28 cellular contexts compared by ENCODE assay signal in the genomic region with DNA sequence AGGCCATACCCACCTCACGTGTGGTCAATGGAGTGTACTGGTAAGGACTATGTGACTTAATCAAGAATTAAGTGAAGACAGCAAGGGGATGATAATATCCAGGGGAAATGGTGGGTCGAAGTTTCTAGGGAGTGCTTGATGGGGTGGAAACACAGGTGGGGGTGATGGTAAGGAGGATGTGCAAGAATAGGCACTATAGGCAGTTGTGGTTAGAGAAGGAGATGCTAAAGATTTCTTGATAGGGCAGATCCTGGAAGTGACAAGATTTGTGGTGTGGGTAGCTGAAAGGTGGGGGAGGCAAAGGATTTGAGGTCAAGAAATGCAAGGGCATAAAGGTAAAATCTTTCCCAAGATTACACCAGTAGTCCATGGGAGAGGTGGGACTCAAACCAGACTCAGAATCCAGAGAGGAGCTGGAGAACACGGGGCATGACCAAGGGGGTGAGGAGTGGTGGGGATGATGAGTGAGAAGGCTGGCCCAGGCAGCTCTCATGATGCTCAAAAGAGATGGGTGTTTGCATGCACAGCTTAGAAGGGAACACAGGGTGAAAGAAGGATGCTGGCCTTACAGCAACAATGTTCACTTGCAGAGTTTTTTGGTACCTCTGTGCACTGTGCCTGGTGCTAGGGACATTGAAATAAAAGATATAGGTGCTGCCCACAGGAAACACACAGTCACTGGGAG.
A peak's percentile ranks its signal among the peaks of the same experiment; 100 is the strongest.
DNase-seq lines count a peak whose midpoint lies in the region; ATAC-seq and TF ChIP-seq lines count a peak whose summit lies in the region.
"Had no signal": no experiment of that assay in that cellular context is flagged by ENCODE, and none has a peak within 500 bp of the region (broad histone marks: within the 10 kb centered on the region; RNA-seq: fewer than 3 reads in every experiment).

No MANE protein-coding gene starts in this region.

- no peaks in the 10 kb centered on the region for H3K36me3 Mint-ChIP-seq in CD4-positive, alpha-beta memory T cell
- peaks cover 11% of the 10 kb centered on the region for H3K36me3 Mint-ChIP-seq in activated T-helper 1 cell treated with anti-CD3 and anti-CD28 coated beads, Interleukin-12 subunit alpha, Interleukin-12 subunit beta, Interleukin-2, Interleukin-4 antibody, amounts not matched to agents 30 ng/mL and 10 ng/mL and 1 ng/mL, durations not matched to agents 14 hours and 24 hours and 36 hours (ENCODE audit: low read depth)
- H3K36me3 Mint-ChIP-seq in natural killer cell treated with Interleukin-12 subunit alpha and Interleukin-12 subunit beta and Interleukin-15 and Interleukin-18, amount 100 ng/mL, for 72 hours = no peaks in the 10 kb centered on the region
- H3K36me3 Mint-ChIP-seq: activated naive CD8-positive, alpha-beta T cell; immature natural killer cell; type B pancreatic cell had no signal

- POLR2A ChIA-PET in CD4-positive, alpha-beta memory T cell (lab: Charles Lee; ENCODE audit: partially characterized antibody) = no interaction called here

- no peaks in the 10 kb centered on the region for H3K27me3 Mint-ChIP-seq in CD4-positive, alpha-beta memory T cell
- peaks cover 10% of the 10 kb centered on the region for H3K27me3 Mint-ChIP-seq in activated T-helper 1 cell treated with anti-CD3 and anti-CD28 coated beads, Interleukin-12 subunit alpha, Interleukin-12 subunit beta, Interleukin-2, Interleukin-4 antibody, amounts not matched to agents 30 ng/mL and 10 ng/mL and 1 ng/mL, durations not matched to agents 14 hours and 24 hours and 36 hours (ENCODE audit: insufficient read depth)
- H3K27me3 Mint-ChIP-seq in natural killer cell treated with Interleukin-12 subunit alpha and Interleukin-12 subunit beta and Interleukin-15 and Interleukin-18, amount 100 ng/mL, for 72 hours = no peaks in the 10 kb centered on the region
- H3K27me3 Mint-ChIP-seq: activated naive CD8-positive, alpha-beta T cell; type B pancreatic cell had no signal

- peak in 1 of 2 donors; percentile 33 for ATAC-seq in natural killer cell treated with Interleukin-12 subunit alpha and Interleukin-12 subunit beta and Interleukin-15 and Interleukin-18, amount 100 ng/mL, for 72 hours

- no peak overlapping the region for H3K4me3 ChIP-seq in BLaER1 treated with 17β-estradiol and CSF1 and Interleukin-3, amounts not matched to agents 10 nM and 100 nM
- no peak overlapping the region for H3K4me3 ChIP-seq in CD4-positive, alpha-beta memory T cell (ENCODE audit: low read length in 2 of 2)
- H3K4me3 ChIP-seq: PC-9, smooth muscle cell had no signal

- CTCF ChIA-PET in CD4-positive, alpha-beta memory T cell (lab: Charles Lee; ENCODE audit: partially characterized antibody) = no interaction called here

- peak overlapping the region; percentile 1 to 94 (median 45); a peak in 16 of 22 replicates for H3K4me2 ChIP-seq in BLaER1 treated with 17β-estradiol and CSF1 and Interleukin-3, amounts not matched to agents 10 nM and 100 nM
- H3K4me2 ChIP-seq: PC-9, smooth muscle cell had no signal

- no peaks in the 10 kb centered on the region for H4K20me1 ChIP-seq in BLaER1 treated with 17β-estradiol and CSF1 and Interleukin-3, amounts not matched to agents 10 nM and 100 nM

- H3K4me1 Mint-ChIP-seq in CD4-positive, alpha-beta memory T cell = peaks cover 20 to 29% (median 22%) of the 10 kb centered on the region in 4 donors
- H3K4me1 Mint-ChIP-seq in activated T-helper 1 cell treated with anti-CD3 and anti-CD28 coated beads, Interleukin-12 subunit alpha, Interleukin-12 subunit beta, Interleukin-2, Interleukin-4 antibody, amounts not matched to agents 30 ng/mL and 10 ng/mL and 1 ng/mL, durations not matched to agents 14 hours and 24 hours and 36 hours (ENCODE audit: low read depth) = peaks cover 62% of the 10 kb centered on the region
- peaks cover 25% of the 10 kb centered on the region in 2 donors for H3K4me1 Mint-ChIP-seq in natural killer cell treated with Interleukin-12 subunit alpha and Interleukin-12 subunit beta and Interleukin-15 and Interleukin-18, amount 100 ng/mL, for 72 hours (ENCODE audit: low read depth in 2 of 2)
- H3K4me1 Mint-ChIP-seq: nephron had no signal

- H3K9ac ChIP-seq in BLaER1 treated with 17β-estradiol and CSF1 and Interleukin-3, amounts not matched to agents 10 nM and 100 nM = peak overlapping the region in 4 of 11 experiments; percentile 54 to 87 (median 60); a peak in 4 of 22 replicates
- H3K9ac ChIP-seq: parathyroid adenoma had no signal

- H3K9me3 Mint-ChIP-seq in CD4-positive, alpha-beta memory T cell = no peaks in the 10 kb centered on the region
- peaks cover 4% of the 10 kb centered on the region for H3K9me3 Mint-ChIP-seq in activated T-helper 1 cell treated with anti-CD3 and anti-CD28 coated beads, Interleukin-12 subunit alpha, Interleukin-12 subunit beta, Interleukin-2, Interleukin-4 antibody, amounts not matched to agents 30 ng/mL and 10 ng/mL and 1 ng/mL, durations not matched to agents 14 hours and 24 hours and 36 hours
- H3K9me3 Mint-ChIP-seq in natural killer cell treated with Interleukin-12 subunit alpha and Interleukin-12 subunit beta and Interleukin-15 and Interleukin-18, amount 100 ng/mL, for 72 hours = peaks cover 5% of the 10 kb centered on the region
- H3K9me3 Mint-ChIP-seq: activated T-helper 2 cell treated with anti-CD3 and anti-CD28 coated beads, Interferon-gamma antibody, Interleukin-2, Interleukin-4, amounts not matched to agents 10 μg/mL and 5 μg/mL and 100 μg/mL, durations not matched to agents 14 hours and 24 hours and 36 hours; immature natural killer cell; nephron; type B pancreatic cell had no signal

- H3K27ac Mint-ChIP-seq in CD4-positive, alpha-beta memory T cell = no peak overlapping the region
- H3K27ac Mint-ChIP-seq in activated T-helper 1 cell treated with anti-CD3 and anti-CD28 coated beads, Interleukin-12 subunit alpha, Interleukin-12 subunit beta, Interleukin-2, Interleukin-4 antibody, amounts not matched to agents 30 ng/mL and 10 ng/mL and 1 ng/mL, durations not matched to agents 14 hours and 24 hours and 36 hours = peak overlapping the region; percentile 42
- peak overlapping the region; percentile 21 to 47 for H3K27ac Mint-ChIP-seq in natural killer cell treated with Interleukin-12 subunit alpha and Interleukin-12 subunit beta and Interleukin-15 and Interleukin-18, amount 100 ng/mL, for 72 hours
- H3K27ac Mint-ChIP-seq: activated naive CD8-positive, alpha-beta T cell; activated T-helper 2 cell treated with anti-CD3 and anti-CD28 coated beads, Interferon-gamma antibody, Interleukin-2, Interleukin-4, amounts not matched to agents 10 μg/mL and 5 μg/mL and 100 μg/mL, durations not matched to agents 14 hours and 24 hours and 36 hours; nephron; type B pancreatic cell had no signal

- no peaks in the 10 kb centered on the region for H3K27me3 ChIP-seq in BLaER1 treated with 17β-estradiol and CSF1 and Interleukin-3, amounts not matched to agents 10 nM and 100 nM
- no peaks in the 10 kb centered on the region for H3K27me3 ChIP-seq in CD4-positive, alpha-beta memory T cell (ENCODE audit: insufficient read depth, low read length)

- DNase-seq in CD4-positive, alpha-beta memory T cell = peak in 4 of 5 donors; percentile 16 to 35 (median 18)
- no peak for DNase-seq in activated T-helper 1 cell treated with anti-CD3 and anti-CD28 coated beads, Interleukin-12 subunit alpha, Interleukin-12 subunit beta, Interleukin-2, Interleukin-4 antibody, amounts not matched to agents 30 ng/mL and 10 ng/mL and 1 ng/mL, durations not matched to agents 14 hours and 24 hours and 36 hours (ENCODE audit: low spot score)
- no peak for DNase-seq in natural killer cell treated with Interleukin-12 subunit alpha and Interleukin-12 subunit beta and Interleukin-15 and Interleukin-18, amount 100 ng/mL, for 72 hours (ENCODE audit: low spot score)
- no peak for DNase-seq in GM20000 (ENCODE audit: low spot score)
- DNase-seq in NCI-H1694 treated with DMSO at 0.1 percent for 48 hours (lab: John Stamatoyannopoulos, UW) = no peak
- no peak for DNase-seq in stimulated activated CD4-positive, alpha-beta T cell treated with anti-CD3 and anti-CD28 coated beads, Interleukin-2, amount 100 ng/mL, for 48 hours
- DNase-seq: activated CD4-positive, alpha-beta T cell treated with anti-CD3 and anti-CD28 coated beads for 4 hours; central memory CD4-positive, alpha-beta T cell; EL; hypothalamus; immature natural killer cell; left ventricle myocardium superior; midbrain; NCI-H1092; NCI-H1930; NCI-H524 treated with DMSO at 0.1 percent for 48 hours; PC-9; Right ventricle myocardium superior; stimulated activated CD4-positive, alpha-beta T cell treated with anti-CD3 and anti-CD28 coated beads, Interleukin-2, amount 100 ng/mL, for 24 hours; T-helper 9 cell had no signal

- peak overlapping the region in 4 of 8 donors; percentile 2 to 26 (median 12) for H3K4me3 Mint-ChIP-seq in CD4-positive, alpha-beta memory T cell
- peak overlapping the region; percentile 29 for H3K4me3 Mint-ChIP-seq in activated T-helper 1 cell treated with anti-CD3 and anti-CD28 coated beads, Interleukin-12 subunit alpha, Interleukin-12 subunit beta, Interleukin-2, Interleukin-4 antibody, amounts not matched to agents 30 ng/mL and 10 ng/mL and 1 ng/mL, durations not matched to agents 14 hours and 24 hours and 36 hours
- peak overlapping the region; percentile 38 for H3K4me3 Mint-ChIP-seq in natural killer cell treated with Interleukin-12 subunit alpha and Interleukin-12 subunit beta and Interleukin-15 and Interleukin-18, amount 100 ng/mL, for 72 hours
- H3K4me3 Mint-ChIP-seq: activated naive CD8-positive, alpha-beta T cell; nephron; type B pancreatic cell had no signal

- H3K4me1 ChIP-seq in BLaER1 treated with 17β-estradiol and CSF1 and Interleukin-3, amounts not matched to agents 10 nM and 100 nM = peaks cover 5 to 78% (median 23%) of the 10 kb centered on the region in 10 experiments; a peak in 17 of 20 replicates
- peaks cover 16% of the 10 kb centered on the region for H3K4me1 ChIP-seq in CD4-positive, alpha-beta memory T cell (ENCODE audit: insufficient read depth, low read length)
- H3K4me1 ChIP-seq: parathyroid adenoma had no signal

- intact Hi-C loops in CD4-positive, alpha-beta memory T cell (cut with micrococcal nuclease) = no loop called here
- intact Hi-C loops in activated T-helper 1 cell treated with anti-CD3 and anti-CD28 coated beads, Interleukin-12 subunit alpha, Interleukin-12 subunit beta, Interleukin-2, Interleukin-4 antibody, amounts not matched to agents 30 ng/mL and 10 ng/mL and 1 ng/mL, durations not matched to agents 14 hours and 24 hours and 36 hours (cut with micrococcal nuclease) = loop anchor here (2.0 kb wide), 1 partner anchor 31 kb away; no protein-coding TSS in a partner anchor

- peaks cover 0 to 4% (median 0%) of the 10 kb centered on the region in 11 experiments; a peak in 1 of 22 replicates for H3K9me3 ChIP-seq in BLaER1 treated with 17β-estradiol and CSF1 and Interleukin-3, amounts not matched to agents 10 nM and 100 nM (replicated peaks in 1 of 11)
- no peaks in the 10 kb centered on the region for H3K9me3 ChIP-seq in CD4-positive, alpha-beta memory T cell (ENCODE audit: control insufficient read depth in 1 of 2, low read length in 2 of 2)

- TF ChIP-seq CTCF in GM20000 (IDR thresholded peaks at IDR 0.05; ENCODE audit: extremely low read depth, missing control alignments) = no peak

- H3K27ac ChIP-seq in BLaER1 treated with 17β-estradiol and CSF1 and Interleukin-3, amounts not matched to agents 10 nM and 100 nM = peak overlapping the region in 5 of 11 experiments; percentile 64 to 95 (median 78); a peak in 10 of 22 replicates
- no peak overlapping the region for H3K27ac ChIP-seq in CD4-positive, alpha-beta memory T cell (ENCODE audit: low read depth, low read length)
- H3K27ac ChIP-seq: parathyroid adenoma, PC-9, VCaP had no signal

- no peaks in the 10 kb centered on the region for H3K36me3 ChIP-seq in BLaER1 treated with 17β-estradiol and CSF1 and Interleukin-3, amounts not matched to agents 10 nM and 100 nM
- H3K36me3 ChIP-seq in CD4-positive, alpha-beta memory T cell (ENCODE audit: insufficient read depth, low read length) = no peaks in the 10 kb centered on the region

Comparison
In these comparisons a context has a peak if more than half of its experiments do, and no peak if none do; other contexts are left out.
1. DNase-seq: peak in CD4-positive, alpha-beta memory T cell (4 of 5); none in activated T-helper 1 cell treated with anti-CD3 and anti-CD28 coated beads, Interleukin-12 subunit alpha, Interleukin-12 subunit beta, Interleukin-2, Interleukin-4 antibody, amounts not matched to agents 30 ng/mL and 10 ng/mL and 1 ng/mL, durations not matched to agents 14 hours and 24 hours and 36 hours (single experiment), natural killer cell treated with Interleukin-12 subunit alpha and Interleukin-12 subunit beta and Interleukin-15 and Interleukin-18, amount 100 ng/mL, for 72 hours (single experiment), GM20000 (single experiment), NCI-H1694 treated with DMSO at 0.1 percent for 48 hours (single experiment) and stimulated activated CD4-positive, alpha-beta T cell treated with anti-CD3 and anti-CD28 coated beads, Interleukin-2, amount 100 ng/mL, for 48 hours (0 of 2).
2. H3K27ac Mint-ChIP-seq: peak in activated T-helper 1 cell treated with anti-CD3 and anti-CD28 coated beads, Interleukin-12 subunit alpha, Interleukin-12 subunit beta, Interleukin-2, Interleukin-4 antibody, amounts not matched to agents 30 ng/mL and 10 ng/mL and 1 ng/mL, durations not matched to agents 14 hours and 24 hours and 36 hours (single experiment) and natural killer cell treated with Interleukin-12 subunit alpha and Interleukin-12 subunit beta and Interleukin-15 and Interleukin-18, amount 100 ng/mL, for 72 hours (2 of 2); none in CD4-positive, alpha-beta memory T cell (0 of 7).